14 cellular contexts compared by ENCODE assay signal in genomic region chr16:17302213-17302612, GRCh38.
DNase-seq lines count a peak whose midpoint lies in the region; ATAC-seq and TF ChIP-seq lines count a peak whose summit lies in the region.
"Had no signal": no experiment of that assay in that cellular context is flagged by ENCODE, and none has a peak within 500 bp of the region (broad histone marks: within the 10 kb centered on the region; RNA-seq: fewer than 3 reads in every experiment).

No MANE protein-coding gene starts in this region.

- dilution Hi-C loops in mammary epithelial cell (cut with HindIII; ENCODE audit: low sequenced_read_pairs) = no loop called here

- 92% methylated on average over 4 of the region's 4 CpGs for WGBS in smooth muscle cell (ENCODE audit: low lambda C conversion rate)
- WGBS in mammary epithelial cell (ENCODE audit: low coverage, missing lambda C conversion rate) = 75% methylated on average over 3 of the region's 4 CpGs

- H3K4me2 ChIP-seq in Loucy (ENCODE audit: low read depth, low read length, poor library complexity, severe bottlenecking) = peak overlapping the region; percentile 49
- H3K4me2 ChIP-seq in smooth muscle cell = peak overlapping the region; percentile 58
- no peak overlapping the region for H3K4me2 ChIP-seq in mammary epithelial cell (ENCODE audit: insufficient read depth, low read depth, low read length)
- H3K4me2 ChIP-seq: A549 had no signal

- H3K4me3 ChIP-seq in Loucy (ENCODE audit: low read length, poor library complexity, severe bottlenecking) (peak overlapping the region; percentile 31), smooth muscle cell (no peak overlapping the region), mammary epithelial cell (replicated peaks in 1 of 3; ENCODE audit: insufficient read depth in 1 of 3, low read depth in 2 of 3, low read length in 3 of 3) (no peak overlapping the region)
- H3K4me3 ChIP-seq: A549, coronary artery, suprapubic skin had no signal

- H4K20me1 ChIP-seq in Loucy (ENCODE audit: insufficient read depth, low read length, poor library complexity, severe bottlenecking) (peaks cover 80% of the 10 kb centered on the region), smooth muscle cell (ENCODE audit: low read depth) (peaks cover 76% of the 10 kb centered on the region), mammary epithelial cell (ENCODE audit: insufficient read depth, low read length) (no peaks in the 10 kb centered on the region)

- H3K36me3 ChIP-seq in Loucy (ENCODE audit: insufficient read depth, low read length) (peaks cover 39% of the 10 kb centered on the region; the same call in 1 of the 2 replicates), smooth muscle cell (ENCODE audit: low read depth) (no peaks in the 10 kb centered on the region), mammary epithelial cell (ENCODE audit: insufficient read depth, low read length) (no peaks in the 10 kb centered on the region)
- H3K36me3 ChIP-seq: suprapubic skin had no signal

- intact Hi-C loops in mammary epithelial cell (cut with micrococcal nuclease) = no loop called here

- H3K27ac ChIP-seq in smooth muscle cell (ENCODE audit: low read depth) (no peak overlapping the region), mammary epithelial cell (ENCODE audit: insufficient read depth, low read depth, low read length) (no peak overlapping the region)
- H3K27ac ChIP-seq: A549, coronary artery, suprapubic skin had no signal

- H2AFZ ChIP-seq in Loucy (ENCODE audit: low read length) = no peak overlapping the region
- no peak overlapping the region for H2AFZ ChIP-seq in smooth muscle cell (ENCODE audit: low read depth)
- H2AFZ ChIP-seq in mammary epithelial cell (ENCODE audit: low read depth, low read length) = no peak overlapping the region

- ATAC-seq in GM21737 (IDR thresholded peaks at IDR 0.05; ENCODE audit: unreplicated experiment) = peak; percentile 7
- ATAC-seq: A549 had no signal

- H3K79me2 ChIP-seq in Loucy (ENCODE audit: insufficient read depth, low read length) (peaks cover 94% of the 10 kb centered on the region), smooth muscle cell (ENCODE audit: low read depth) (no peaks in the 10 kb centered on the region), mammary epithelial cell (ENCODE audit: insufficient read depth, low read length) (no peaks in the 10 kb centered on the region)

- H3K4me1 ChIP-seq in Loucy (ENCODE audit: insufficient read depth, low read length, poor library complexity, severe bottlenecking) (peaks cover 26% of the 10 kb centered on the region), smooth muscle cell (ENCODE audit: low read depth) (peaks cover 5% of the 10 kb centered on the region), mammary epithelial cell (ENCODE audit: insufficient read depth, low read length) (peaks cover 14% of the 10 kb centered on the region)
- H3K4me1 ChIP-seq: A549 had no signal

- H3K27ac Mint-ChIP-seq in T-helper 1 cell treated with Interleukin-12 subunit alpha and Interleukin-12 subunit beta and Interleukin-4 antibody, amounts not matched to agents 30 μg/mL and 1 μg/mL, for 36 hours = peak overlapping the region; percentile 2

- BruUV-seq in mammary epithelial cell (replicated peaks; lab: Mats Ljungman, UMichigan) = no TSS peak

- peaks cover 3% of the 10 kb centered on the region for H3K36me3 Mint-ChIP-seq in T-helper 1 cell treated with Interleukin-12 subunit alpha and Interleukin-12 subunit beta and Interleukin-4 antibody, amounts not matched to agents 30 μg/mL and 1 μg/mL, for 36 hours (ENCODE audit: low read depth)

- DNase-seq in T-helper 1 cell = no peak
- no peak for DNase-seq in smooth muscle cell (lab: John Stamatoyannopoulos, UW; ENCODE audit: unreplicated experiment)
- DNase-seq in DMS53 (lab: John Stamatoyannopoulos, UW) = no peak
- no peak for DNase-seq in mammary epithelial cell
- no peak for DNase-seq in UCSD-AML1 (lab: John Stamatoyannopoulos, UW; ENCODE audit: unreplicated experiment)
- DNase-seq: head of caudate nucleus, NCI-H187 treated with DMSO at 0.1 percent for 48 hours, SHP77 had no signal

- no peaks in the 10 kb centered on the region for H3K9me3 Mint-ChIP-seq in T-helper 1 cell treated with Interleukin-12 subunit alpha and Interleukin-12 subunit beta and Interleukin-4 antibody, amounts not matched to agents 30 μg/mL and 1 μg/mL, for 36 hours

- CTCF ChIA-PET in mammary epithelial cell (lab: Charles Lee; ENCODE audit: low non-redundant PET) = no interaction called here

- H3F3A ChIP-seq in Loucy (ENCODE audit: low read depth) (no peaks in the 10 kb centered on the region), smooth muscle cell (ENCODE audit: low read depth) (no peaks in the 10 kb centered on the region)

- TF ChIP-seq CTCF in Loucy (conservative IDR thresholded peaks at IDR 0.05; ENCODE audit: low read length) = no peak
- no peak for TF ChIP-seq CTCF in smooth muscle cell (IDR thresholded peaks at IDR 0.05; ENCODE audit: borderline replicate concordance, insufficient read depth, poor library complexity, severe bottlenecking)
- no peak for TF ChIP-seq CTCF in mammary epithelial cell (conservative IDR thresholded peaks at IDR 0.05 in 1 of 2, IDR thresholded peaks at IDR 0.05 in 1 of 2; ENCODE audit: extremely low read depth in 1 of 2, insufficient read depth in 1 of 2, low read depth in 1 of 2, low read length in 2 of 2)

- no peak overlapping the region for H3K9ac ChIP-seq in Loucy (ENCODE audit: low read depth, low read length, poor library complexity, severe bottlenecking)
- H3K9ac ChIP-seq in smooth muscle cell (ENCODE audit: low read depth) = no peak overlapping the region
- H3K9ac ChIP-seq in mammary epithelial cell (ENCODE audit: insufficient read depth, low read length) = no peak overlapping the region

- H3K27me3 Mint-ChIP-seq in T-helper 1 cell treated with Interleukin-12 subunit alpha and Interleukin-12 subunit beta and Interleukin-4 antibody, amounts not matched to agents 30 μg/mL and 1 μg/mL, for 36 hours (ENCODE audit: low read depth) = no peaks in the 10 kb centered on the region

- peaks cover 28% of the 10 kb centered on the region for H3K4me1 Mint-ChIP-seq in T-helper 1 cell treated with Interleukin-12 subunit alpha and Interleukin-12 subunit beta and Interleukin-4 antibody, amounts not matched to agents 30 μg/mL and 1 μg/mL, for 36 hours (ENCODE audit: low read depth)

- no peaks in the 10 kb centered on the region for H3K9me2 ChIP-seq in Loucy (replicated peaks; ENCODE audit: low read depth, low read length)

- no peak overlapping the region for H3K4me3 Mint-ChIP-seq in T-helper 1 cell treated with Interleukin-12 subunit alpha and Interleukin-12 subunit beta and Interleukin-4 antibody, amounts not matched to agents 30 μg/mL and 1 μg/mL, for 36 hours

- H3K9me3 ChIP-seq in Loucy (ENCODE audit: insufficient read depth, low read depth, low read length) = no peaks in the 10 kb centered on the region
- no peaks in the 10 kb centered on the region for H3K9me3 ChIP-seq in smooth muscle cell (replicated peaks; ENCODE audit: low read depth)
- H3K9me3 ChIP-seq in mammary epithelial cell (replicated peaks; ENCODE audit: insufficient read depth, low read length) = no peaks in the 10 kb centered on the region
- H3K9me3 ChIP-seq: A549, suprapubic skin had no signal

- in situ Hi-C loops in mammary epithelial cell (cut with MboI; ENCODE audit: low sequenced_read_pairs in 2 of 2) = loop anchor here in 1 of 2 donors (25.0 kb wide), 1 partner anchor 110 kb away; no protein-coding TSS in a partner anchor

- H3K27me3 ChIP-seq in Loucy (ENCODE audit: insufficient read depth, low read length, poor library complexity, severe bottlenecking) = no peaks in the 10 kb centered on the region
- H3K27me3 ChIP-seq in smooth muscle cell (ENCODE audit: low read depth) = no peaks in the 10 kb centered on the region
- H3K27me3 ChIP-seq in mammary epithelial cell (ENCODE audit: insufficient read depth, low read length) = no peaks in the 10 kb centered on the region
- H3K27me3 ChIP-seq: suprapubic skin had no signal
